ENCODE assay signal across 15 cellular contexts in genomic region chr12:62258231-62258630, GRCh38. TPM values are rescaled to one million over a fixed set of nuclear protein-coding genes. Genes with fewer than 3 reads are reported as not detected.
A peak's percentile ranks its signal among the peaks of the same experiment; 100 is the strongest.
DNase-seq lines count a peak whose midpoint lies in the region; ATAC-seq and TF ChIP-seq lines count a peak whose summit lies in the region.
"Had no signal": no experiment of that assay in that cellular context is flagged by ENCODE, and none has a peak within 500 bp of the region (broad histone marks: within the 10 kb centered on the region; RNA-seq: fewer than 3 reads in every experiment).

No MANE protein-coding gene starts in this region.

- H3K4me1 Mint-ChIP-seq in MCF 10A (ENCODE audit: insufficient read depth, unreplicated experiment) = peaks cover 30% of the 10 kb centered on the region
- H3K4me1 Mint-ChIP-seq in activated naive CD8-positive, alpha-beta T cell (ENCODE audit: low read depth) = peaks cover 54% of the 10 kb centered on the region
- peaks cover 36% of the 10 kb centered on the region for H3K4me1 Mint-ChIP-seq in stimulated activated naive CD8-positive, alpha-beta T cell treated with anti-CD3 and anti-CD28 coated beads, Interleukin-15, amount 100 ng/mL, for 72 hours

- no peak overlapping the region for H3K4me3 ChIP-seq in breast epithelium

- CTCF ChIA-PET in MCF 10A (lab: Yijun Ruan, JAX) = interaction anchor here (0.7 kb wide), 1 partner anchor 863 kb away, joined by 3 read pairs; no protein-coding TSS in a partner anchor

- no peaks in the 10 kb centered on the region for H3K27me3 ChIP-seq in breast epithelium
- H3K27me3 ChIP-seq: left lung, pancreas had no signal

- H3K9me3 Mint-ChIP-seq in MCF 10A (ENCODE audit: unreplicated experiment) = no peaks in the 10 kb centered on the region
- H3K9me3 Mint-ChIP-seq in activated naive CD8-positive, alpha-beta T cell (ENCODE audit: low read depth) = no peaks in the 10 kb centered on the region
- H3K9me3 Mint-ChIP-seq in stimulated activated naive CD8-positive, alpha-beta T cell treated with anti-CD3 and anti-CD28 coated beads, Interleukin-15, amount 100 ng/mL, for 72 hours = no peaks in the 10 kb centered on the region

- intact Hi-C loops in MCF 10A (cut with micrococcal nuclease) (no loop called here), breast epithelium (cut with DNase I; ENCODE audit: low total_unique reads) (no loop called here)

- H3K4me1 ChIP-seq in breast epithelium = no peaks in the 10 kb centered on the region

- no peak overlapping the region for H3K4me3 Mint-ChIP-seq in MCF 10A (ENCODE audit: unreplicated experiment)
- peak overlapping the region; percentile 96 for H3K4me3 Mint-ChIP-seq in activated naive CD8-positive, alpha-beta T cell
- H3K4me3 Mint-ChIP-seq in stimulated activated naive CD8-positive, alpha-beta T cell treated with anti-CD3 and anti-CD28 coated beads, Interleukin-15, amount 100 ng/mL, for 72 hours = peak overlapping the region; percentile 92 to 96

- no peak for ATAC-seq in stimulated activated naive CD8-positive, alpha-beta T cell treated with anti-CD3 and anti-CD28 coated beads, Interleukin-15, amount 100 ng/mL, for 72 hours
- no peak for ATAC-seq in HG03571 (IDR thresholded peaks at IDR 0.05; ENCODE audit: unreplicated experiment)
- ATAC-seq in omental fat pad (ENCODE audit: low FRiP score) = no peak
- ATAC-seq: left lung, pancreas, SK-N-SH treated with all-trans-retinoic acid at 6 μM for 48 hours had no signal

- peak overlapping the region; percentile 97 for H3K27ac Mint-ChIP-seq in MCF 10A (ENCODE audit: low read depth, unreplicated experiment)
- H3K27ac Mint-ChIP-seq in activated naive CD8-positive, alpha-beta T cell = peak overlapping the region; percentile 100
- H3K27ac Mint-ChIP-seq in stimulated activated naive CD8-positive, alpha-beta T cell treated with anti-CD3 and anti-CD28 coated beads, Interleukin-15, amount 100 ng/mL, for 72 hours = no peak overlapping the region

- TF ChIP-seq POLR2A in breast epithelium (IDR thresholded peaks at IDR 0.05) = no peak

- TF ChIP-seq CTCF in MCF 10A (IDR thresholded peaks at IDR 0.05; ENCODE audit: unreplicated experiment) (no peak), breast epithelium (IDR thresholded peaks at IDR 0.05) (no peak), omental fat pad (IDR thresholded peaks at IDR 0.05) (no peak)

- POLR2A ChIA-PET in MCF 10A (lab: Yijun Ruan, JAX) = interaction anchor here (0.7 to 5.5 kb wide), 5 partner anchors 11 to 339 kb away, joined by 3 to 34 read pairs (median 16); a partner anchor contains a TSS

- H3K27ac ChIP-seq in breast epithelium (no peak overlapping the region), KOPT-K1 (ENCODE audit: low read depth, low read length, poor library complexity, severe bottlenecking) (peak overlapping the region; percentile 98)

- peaks cover 6% of the 10 kb centered on the region for H3K36me3 Mint-ChIP-seq in MCF 10A (ENCODE audit: insufficient read depth, unreplicated experiment)
- H3K36me3 Mint-ChIP-seq in activated naive CD8-positive, alpha-beta T cell = peaks cover 6% of the 10 kb centered on the region

- no peaks in the 10 kb centered on the region for H3K9me3 ChIP-seq in breast epithelium
- no peaks in the 10 kb centered on the region for H3K9me3 ChIP-seq in KOPT-K1 (ENCODE audit: insufficient read depth, low read length, poor library complexity, severe bottlenecking)
- H3K9me3 ChIP-seq: left lung, pancreas had no signal

- no peaks in the 10 kb centered on the region for H3K27me3 Mint-ChIP-seq in MCF 10A (ENCODE audit: insufficient read depth, unreplicated experiment)
- H3K27me3 Mint-ChIP-seq in activated naive CD8-positive, alpha-beta T cell = no peaks in the 10 kb centered on the region
- no peaks in the 10 kb centered on the region for H3K27me3 Mint-ChIP-seq in stimulated activated naive CD8-positive, alpha-beta T cell treated with anti-CD3 and anti-CD28 coated beads, Interleukin-15, amount 100 ng/mL, for 72 hours

- H3K36me3 ChIP-seq in breast epithelium (no peaks in the 10 kb centered on the region), KOPT-K1 (ENCODE audit: insufficient read depth, low read length) (0 out of 2 replicates have a peak, but pooled peaks cover 5% of the 10 kb centered on the region)
- H3K36me3 ChIP-seq: left lung, pancreas had no signal

- no TSS peak for BruUV-seq in MCF 10A (replicated peaks; lab: Mats Ljungman, UMichigan)

- DNase-seq in MCF 10A (ENCODE audit: unreplicated experiment) (no peak), breast epithelium (ENCODE audit: low spot score in 2 of 2) (no peak), NOMO-1 (lab: John Stamatoyannopoulos, UW; ENCODE audit: unreplicated experiment in 2 of 2) (no peak), omental fat pad (ENCODE audit: low spot score) (no peak)
- no peak for DNase-seq in stimulated activated naive CD8-positive, alpha-beta T cell treated with anti-CD3 and anti-CD28 coated beads, Interleukin-15, amount 100 ng/mL, for 72 hours
- DNase-seq: GDM1; IMR-90; left lung; NCI-H1105 treated with DMSO at 0.1 percent for 48 hours; pancreas; stimulated activated CD4-positive, alpha-beta T cell treated with anti-CD3 and anti-CD28 coated beads, Interleukin-4, amount 100 ng/mL, for 1 hour had no signal

RNA-seq across cellular contexts. Expression of gene USP15, which starts 2.0 kb away (rescaled TPM):
- 63.6 and 71.0 TPM in 2 replicates for total RNA-seq in MCF 10A (2022)
- 100 to 1,000 TPM in 2 of 3 donors, 10 to 100 TPM in 1; 65.9 to 234 (median 110) TPM for total RNA-seq in breast epithelium
- 100 to 1,000 TPM in 2 of 4 donors, 10 to 100 TPM in 2; 80.4 to 159 (median 111) TPM for total RNA-seq in omental fat pad

Comparison
In these comparisons a context has a peak if more than half of its experiments do, and no peak if none do; other contexts are left out.
1. H3K27ac Mint-ChIP-seq: peak in MCF 10A (single experiment) and activated naive CD8-positive, alpha-beta T cell (single experiment); none in stimulated activated naive CD8-positive, alpha-beta T cell treated with anti-CD3 and anti-CD28 coated beads, Interleukin-15, amount 100 ng/mL, for 72 hours (0 of 2).